20 cellular contexts compared by ENCODE assay signal in the genomic region with DNA sequence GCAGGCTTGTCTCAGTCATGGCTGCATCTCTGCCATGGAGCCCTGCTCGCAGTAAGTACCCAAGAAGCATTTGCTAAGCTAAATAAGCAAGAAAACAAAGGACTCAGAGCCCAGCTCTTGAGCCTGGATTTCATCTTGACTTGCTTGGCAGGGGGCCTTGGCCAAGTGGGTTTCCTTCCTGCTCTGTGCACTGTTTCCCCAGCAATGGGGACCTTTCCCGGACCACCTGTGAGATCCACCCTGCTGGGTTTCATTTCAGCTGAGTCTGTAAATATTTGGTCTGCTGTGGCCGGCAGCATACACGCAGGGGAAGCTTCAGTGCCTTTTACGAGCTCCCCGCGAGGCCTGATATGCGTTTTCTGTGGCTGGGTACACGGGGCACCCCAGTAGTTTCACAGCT. TPM values are rescaled to one million over a fixed set of nuclear protein-coding genes. Genes with fewer than 3 reads are reported as not detected.
DNase-seq lines count a peak whose midpoint lies in the region; ATAC-seq and TF ChIP-seq lines count a peak whose summit lies in the region.
"Had no signal": no experiment of that assay in that cellular context is flagged by ENCODE, and none has a peak within 500 bp of the region (broad histone marks: within the 10 kb centered on the region; RNA-seq: fewer than 3 reads in every experiment).

No MANE protein-coding gene starts in this region.

- CTCF ChIA-PET in WTC11 (lab: Charles Lee): interaction anchor here (0.6 to 3.2 kb wide), 9 partner anchors 12 to 1591 kb away, joined by 3 to 15 read pairs (median 4); a partner anchor contains a TSS

- H2BK5ac ChIP-seq in H9 (ENCODE audit: insufficient read length, low read length): no peak overlapping the region

- H3K23ac ChIP-seq in H9 (ENCODE audit: insufficient read length, low read depth, low read length): no peak overlapping the region

- H2BK15ac ChIP-seq in H9 (ENCODE audit: low read depth, low read length): no peak overlapping the region

- no peaks in the 10 kb centered on the region; the same call in 1 of the 2 replicates for H3K27me3 Mint-ChIP-seq in H9 (ENCODE audit: low read depth)
- H3K27me3 Mint-ChIP-seq in WTC11 (ENCODE audit: low read depth): no peaks in the 10 kb centered on the region
- H3K27me3 Mint-ChIP-seq: activated CD4-positive, alpha-beta memory T cell treated with anti-CD3 and anti-CD28 coated beads, Interleukin-2, amount 10 ng/mL, durations not matched to agents 7 days and 5 days; B cell had no signal

- H3K9me3 Mint-ChIP-seq in H9 (no peaks in the 10 kb centered on the region), WTC11 (no peaks in the 10 kb centered on the region)
- H3K9me3 Mint-ChIP-seq: activated CD4-positive, alpha-beta memory T cell treated with anti-CD3 and anti-CD28 coated beads, Interleukin-2, amount 10 ng/mL, durations not matched to agents 7 days and 5 days; activated T-cell treated with anti-CD3 and anti-CD28 coated beads, Interleukin-2, amount 50 U/mL, for 72 hours; HFFc6 had no signal

- no peak overlapping the region for H4K5ac ChIP-seq in H9 (ENCODE audit: insufficient read length, low read depth, low read length)

- H3K79me1 ChIP-seq in H9 (ENCODE audit: insufficient read depth, low read depth, low read length, poor library complexity, severe bottlenecking): no peaks in the 10 kb centered on the region

- DNase-seq in H9: no peak
- peak; percentile 64 for DNase-seq in NCI-H2029 (lab: John Stamatoyannopoulos, UW)
- no peak for DNase-seq in WTC11 (ENCODE audit: low spot score)
- DNase-seq in COLO829 (ENCODE audit: low spot score): no peak
- no peak for DNase-seq in amygdala (lab: John Stamatoyannopoulos, UW)
- DNase-seq: activated CD4-positive, alpha-beta memory T cell treated with anti-CD3 and anti-CD28 coated beads, Interleukin-2, amount 10 ng/mL, durations not matched to agents 7 days and 5 days; activated T-cell treated with anti-CD3 and anti-CD28 coated beads, Interleukin-2, amount 50 U/mL, for 72 hours; DMS153; effector CD4-positive, alpha-beta T cell; HFFc6; hypothalamus; NCI-H524; nucleus accumbens; Peyer's patch; right lobe of liver; stimulated activated CD4-positive, alpha-beta T cell treated with anti-CD3 and anti-CD28 coated beads, Interleukin-2, amount 100 ng/mL, for 24 hours; SW 1271 had no signal

- H3K27ac ChIP-seq in H9 (ENCODE audit: insufficient read length, low read depth, low read length) (no peak overlapping the region), rectal smooth muscle tissue (ENCODE audit: low read depth, low read length) (peak overlapping the region; percentile 3)
- H3K27ac ChIP-seq: Peyer's patch, right lobe of liver had no signal

- H3K4me1 ChIP-seq in H9 (ENCODE audit: insufficient read depth, low read length) (no peaks in the 10 kb centered on the region), rectal smooth muscle tissue (ENCODE audit: control insufficient read depth, insufficient read depth, low read length) (peaks cover 1% of the 10 kb centered on the region)

- no peaks in the 10 kb centered on the region for H4K20me1 ChIP-seq in H9 (ENCODE audit: control insufficient read depth, insufficient read depth, insufficient read length)

- no peak overlapping the region for H3T11ph ChIP-seq in H9 (ENCODE audit: low read length)

- no peak overlapping the region for H4K91ac ChIP-seq in H9 (ENCODE audit: insufficient read length, low read depth, low read length)

- H3K79me2 ChIP-seq in H9 (ENCODE audit: insufficient read depth, low read length): no peaks in the 10 kb centered on the region

- H2AFZ ChIP-seq in H9 (ENCODE audit: low read length): no peak overlapping the region

- no peak overlapping the region for H3K18ac ChIP-seq in H9 (ENCODE audit: insufficient read length, low read depth, low read length)

- H3K27ac Mint-ChIP-seq in H9 (peak overlapping the region in 2 of 3 experiments; percentile 57 to 88; a peak in 4 of 7 replicates), WTC11 (peak overlapping the region; percentile 65; the same call in 1 of the 2 replicates)
- H3K27ac Mint-ChIP-seq: activated CD4-positive, alpha-beta memory T cell treated with anti-CD3 and anti-CD28 coated beads, Interleukin-2, amount 10 ng/mL, durations not matched to agents 7 days and 5 days; activated T-cell treated with anti-CD3 and anti-CD28 coated beads, Interleukin-2, amount 50 U/mL, for 72 hours; B cell; HFFc6 had no signal

- POLR2A ChIA-PET in WTC11 (lab: Charles Lee): interaction anchor here (0.9 kb wide), 1 partner anchor 50 kb away, joined by 3 read pairs; no protein-coding TSS in a partner anchor

- H3K14ac ChIP-seq in H9 (ENCODE audit: insufficient read depth, low read length): no peak overlapping the region

- H3K4me1 Mint-ChIP-seq in H9 (peaks cover 12 to 17% of the 10 kb centered on the region in 2 experiments), WTC11 (peaks cover 16% of the 10 kb centered on the region)

- no peak overlapping the region for H2BK12ac ChIP-seq in H9 (ENCODE audit: insufficient read length, low read depth, low read length)

- H3K23me2 ChIP-seq in H9 (ENCODE audit: insufficient read length, low read depth, low read length, poor library complexity, severe bottlenecking): no peaks in the 10 kb centered on the region

- no peak overlapping the region for H4K8ac ChIP-seq in H9 (replicated peaks; ENCODE audit: insufficient read length, low read depth, low read length)

- H3K9me3 ChIP-seq in H9 (ENCODE audit: control insufficient read depth, low read depth, low read length): no peaks in the 10 kb centered on the region
- H3K9me3 ChIP-seq: Peyer's patch, right lobe of liver had no signal

- no peaks in the 10 kb centered on the region for H3K27me3 ChIP-seq in H9 (ENCODE audit: insufficient read depth, low read length)
- no peaks in the 10 kb centered on the region for H3K27me3 ChIP-seq in rectal smooth muscle tissue (ENCODE audit: control insufficient read depth, insufficient read depth, low read length)
- H3K27me3 ChIP-seq: Peyer's patch, right lobe of liver had no signal

- no peak for ATAC-seq in WTC11
- ATAC-seq in GM21529 (IDR thresholded peaks at IDR 0.05; ENCODE audit: unreplicated experiment): no peak
- ATAC-seq: activated T-cell treated with anti-CD3 and anti-CD28 coated beads, Interleukin-2, amount 50 U/mL, for 72 hours; right lobe of liver had no signal

- H3K9ac ChIP-seq in H9 (ENCODE audit: extremely low read depth, insufficient read length, low read length): no peak overlapping the region
- no peak overlapping the region for H3K9ac ChIP-seq in rectal smooth muscle tissue (ENCODE audit: low read length)

- H3K36me3 ChIP-seq in rectal smooth muscle tissue (ENCODE audit: control insufficient read depth, insufficient read depth, low read length): no peaks in the 10 kb centered on the region
- H3K36me3 ChIP-seq: right lobe of liver had no signal

- H3K4ac ChIP-seq in H9 (ENCODE audit: low read depth, low read length): no peak overlapping the region

- no peaks in the 10 kb centered on the region; a peak in 1 of 7 replicates for H3K36me3 Mint-ChIP-seq in H9 (ENCODE audit: insufficient read depth in 1 of 3, low read depth in 3 of 3)
- H3K36me3 Mint-ChIP-seq in WTC11: peaks cover 3% of the 10 kb centered on the region; the same call in 1 of the 2 replicates

- H3K4me3 ChIP-seq in rectal smooth muscle tissue (ENCODE audit: low read length): no peak overlapping the region
- H3K4me3 ChIP-seq: Peyer's patch, right lobe of liver had no signal

- no peak for TF ChIP-seq CTCF in H9 (conservative IDR thresholded peaks at IDR 0.05)
- TF ChIP-seq CTCF in WTC11 (IDR thresholded peaks at IDR 0.05): no peak

- WGBS in H9 (ENCODE audit: extremely low coverage, insufficient read length, low lambda C conversion rate): no CpG with 5 or more reads among the region's 9 CpGs

- no peak overlapping the region for H2BK20ac ChIP-seq in H9 (ENCODE audit: low read depth, low read length, poor library complexity, severe bottlenecking)

- H3K56ac ChIP-seq in H9 (ENCODE audit: insufficient read length, low read depth, low read length): no peak overlapping the region

- no peak overlapping the region for H3K4me2 ChIP-seq in H9 (ENCODE audit: insufficient read depth, insufficient read length, low read length)

- H3K4me3 Mint-ChIP-seq in H9 (no peak overlapping the region), WTC11 (no peak overlapping the region)
- H3K4me3 Mint-ChIP-seq: activated CD4-positive, alpha-beta memory T cell treated with anti-CD3 and anti-CD28 coated beads, Interleukin-2, amount 10 ng/mL, durations not matched to agents 7 days and 5 days; activated T-cell treated with anti-CD3 and anti-CD28 coated beads, Interleukin-2, amount 50 U/mL, for 72 hours; B cell; HFFc6 had no signal

- H2AK5ac ChIP-seq in H9 (ENCODE audit: insufficient read length, low read length): no peak overlapping the region

- no peak overlapping the region for H2BK120ac ChIP-seq in H9 (ENCODE audit: low read depth, low read length, poor library complexity, severe bottlenecking)

TF ChIP-seq in WTC11, 78 proteins besides CTCF, POLR2A, EP300 and RAD21 (continues in another document):
- TF ChIP-seq ESRRA (CRISPR knock-in tag; IDR thresholded peaks at IDR 0.05; ENCODE audit: borderline replicate concordance) (no peak), ATF1 (CRISPR knock-in tag; IDR thresholded peaks at IDR 0.05) (no peak), FOXJ3 (CRISPR knock-in tag; IDR thresholded peaks at IDR 0.05; ENCODE audit: borderline replicate concordance) (no peak)
- TF ChIP-seq, protein P1, sequence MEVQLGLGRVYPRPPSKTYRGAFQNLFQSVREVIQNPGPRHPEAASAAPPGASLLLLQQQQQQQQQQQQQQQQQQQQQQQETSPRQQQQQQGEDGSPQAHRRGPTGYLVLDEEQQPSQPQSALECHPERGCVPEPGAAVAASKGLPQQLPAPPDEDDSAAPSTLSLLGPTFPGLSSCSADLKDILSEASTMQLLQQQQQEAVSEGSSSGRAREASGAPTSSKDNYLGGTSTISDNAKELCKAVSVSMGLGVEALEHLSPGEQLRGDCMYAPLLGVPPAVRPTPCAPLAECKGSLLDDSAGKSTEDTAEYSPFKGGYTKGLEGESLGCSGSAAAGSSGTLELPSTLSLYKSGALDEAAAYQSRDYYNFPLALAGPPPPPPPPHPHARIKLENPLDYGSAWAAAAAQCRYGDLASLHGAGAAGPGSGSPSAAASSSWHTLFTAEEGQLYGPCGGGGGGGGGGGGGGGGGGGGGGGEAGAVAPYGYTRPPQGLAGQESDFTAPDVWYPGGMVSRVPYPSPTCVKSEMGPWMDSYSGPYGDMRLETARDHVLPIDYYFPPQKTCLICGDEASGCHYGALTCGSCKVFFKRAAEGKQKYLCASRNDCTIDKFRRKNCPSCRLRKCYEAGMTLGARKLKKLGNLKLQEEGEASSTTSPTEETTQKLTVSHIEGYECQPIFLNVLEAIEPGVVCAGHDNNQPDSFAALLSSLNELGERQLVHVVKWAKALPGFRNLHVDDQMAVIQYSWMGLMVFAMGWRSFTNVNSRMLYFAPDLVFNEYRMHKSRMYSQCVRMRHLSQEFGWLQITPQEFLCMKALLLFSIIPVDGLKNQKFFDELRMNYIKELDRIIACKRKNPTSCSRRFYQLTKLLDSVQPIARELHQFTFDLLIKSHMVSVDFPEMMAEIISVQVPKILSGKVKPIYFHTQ (CRISPR knock-in tag; IDR thresholded peaks at IDR 0.05): no peak

RNA-seq across cellular contexts. Expression of a gene that starts 12.4 kb away (rescaled TPM):
- total RNA-seq in H9 (2021): 0.17 and 0.18 TPM in 2 replicates
- total RNA-seq in WTC11 (2021): 0.60 to 0.85 TPM (median 0.76 TPM) in 3 replicates

RNA-seq across cellular contexts. Expression of a gene that starts 42.5 kb away (rescaled TPM):
- total RNA-seq in H9 (2021) (70.3 and 76.1 TPM in 2 replicates), WTC11 (2021) (70.0 to 100 TPM (median 77.8 TPM) in 3 replicates)

RNA-seq across cellular contexts. Expression of a gene that starts 42.8 kb away (rescaled TPM):
- 107 and 110 TPM in 2 replicates for total RNA-seq in H9 (2021)
- total RNA-seq in WTC11 (2021): 106 to 141 TPM (median 110 TPM) in 3 replicates
